18 cellular contexts compared by ENCODE assay signal in genomic region chr2:54047658-54048057, GRCh38.
"Had no signal": no experiment of that assay in that cellular context is flagged by ENCODE, and none has a peak within 500 bp of the region (broad histone marks: within the 10 kb centered on the region; RNA-seq: fewer than 3 reads in every experiment).

No MANE protein-coding gene starts in this region.

- H3K9me3 Mint-ChIP-seq: stimulated activated effector memory CD8-positive, alpha-beta T cell treated with anti-CD3 and anti-CD28 coated beads, Interleukin-12 subunit alpha, Interleukin-12 subunit beta, amount 100 ng/mL, for 72 hours had no signal

- DNase-seq: cortex of kidney; effector memory CD8-positive, alpha-beta T cell; esophagus squamous epithelium; foreskin melanocyte; left ventricle myocardium superior; lower lobe of right lung; stimulated activated CD4-positive, alpha-beta T cell treated with anti-CD3 and anti-CD28 coated beads, Interleukin-2, amount 100 ng/mL, for 24 hours; stimulated activated naive CD4-positive, alpha-beta T cell treated with Interleukin-2 at 50 U/mL for 16 hours; upper lobe of left lung had no signal

- ATAC-seq: sciatic nerve had no signal

- H3K27ac Mint-ChIP-seq: memory B cell; nephron; neural progenitor cell; stimulated activated effector memory CD8-positive, alpha-beta T cell treated with anti-CD3 and anti-CD28 coated beads, Interleukin-12 subunit alpha, Interleukin-12 subunit beta, amount 100 ng/mL, for 72 hours had no signal

- H3K4me3 Mint-ChIP-seq: effector memory CD8-positive, alpha-beta T cell; memory B cell; nephron; neural progenitor cell; stimulated activated effector memory CD8-positive, alpha-beta T cell treated with anti-CD3 and anti-CD28 coated beads, Interleukin-12 subunit alpha, Interleukin-12 subunit beta, amount 100 ng/mL, for 72 hours had no signal

- H3K4me1 Mint-ChIP-seq: nephron, neural progenitor cell had no signal

- H3K27ac ChIP-seq: esophagus squamous epithelium, lower lobe of right lung, neural progenitor cell, prostate gland, right atrium auricular region, thoracic aorta, tibial nerve, upper lobe of left lung had no signal

- H3K36me3 Mint-ChIP-seq: stimulated activated effector memory CD8-positive, alpha-beta T cell treated with anti-CD3 and anti-CD28 coated beads, Interleukin-12 subunit alpha, Interleukin-12 subunit beta, amount 100 ng/mL, for 72 hours had no signal

- H3K27me3 Mint-ChIP-seq: effector memory CD8-positive, alpha-beta T cell; memory B cell had no signal
